10 cellular contexts compared by ENCODE assay signal in genomic region chr12:15485466-15485865, GRCh38.
"Had no signal": no experiment of that assay in that cellular context is flagged by ENCODE, and none has a peak within 500 bp of the region (broad histone marks: within the 10 kb centered on the region; RNA-seq: fewer than 3 reads in every experiment).

No MANE protein-coding gene starts in this region.

- H2AFZ ChIP-seq: GM23338 had no signal

- H3K4me2 ChIP-seq: GM23338 had no signal

- DNase-seq: H9, HCEC 1CT, HFFc6, IMR-90, KBM-7 had no signal

- H3K4me1 Mint-ChIP-seq: GM23338, H9 had no signal

- H3K27ac ChIP-seq: HL-60 had no signal

- H3K4me3 ChIP-seq: GM23338 had no signal

- FAIRE-seq: H1, H54, HTR-8/SVneo had no signal

- ATAC-seq: GM23338 had no signal

- H3K27ac Mint-ChIP-seq: GM23338, H9, HFFc6 had no signal

- H3K9me3 Mint-ChIP-seq: GM23338, H9, HFFc6 had no signal

- H3K4me3 Mint-ChIP-seq: GM23338, H9, HFFc6 had no signal
